In genomic region chr15:63984331-63984730, GRCh38 we compare ENCODE assay signal across 10 cellular contexts.
"Had no signal": no experiment of that assay in that cellular context is flagged by ENCODE, and none has a peak within 500 bp of the region (broad histone marks: within the 10 kb centered on the region; RNA-seq: fewer than 3 reads in every experiment).

No MANE protein-coding gene starts in this region.

- H3K4me3 ChIP-seq: dorsolateral prefrontal cortex, ovary, SK-N-MC had no signal

- H3K36me3 ChIP-seq: ovary had no signal

- H3K27ac ChIP-seq: ovary, SK-N-MC had no signal

- DNase-seq: activated CD4-positive, CD25-positive, alpha-beta regulatory T cell treated with anti-CD3 and anti-CD28 coated beads, Interleukin-2, amount 50 U/mL, for 72 hours; activated naive CD4-positive, alpha-beta T cell treated with Interleukin-2 at 50 U/mL for 16 hours; activated T-cell treated with anti-CD3 and anti-CD28 coated beads for 4 hours; dorsolateral prefrontal cortex; endodermal cell; ovary; stimulated activated CD4-positive, alpha-beta T cell treated with anti-CD3 and anti-CD28 coated beads, Interleukin-2, amount 100 ng/mL, for 48 hours; stimulated activated naive CD4-positive, alpha-beta T cell; T-helper 9 cell had no signal

- H3K9me3 ChIP-seq: ovary had no signal

- H3K27me3 ChIP-seq: dorsolateral prefrontal cortex, ovary had no signal
